In the genomic region with DNA sequence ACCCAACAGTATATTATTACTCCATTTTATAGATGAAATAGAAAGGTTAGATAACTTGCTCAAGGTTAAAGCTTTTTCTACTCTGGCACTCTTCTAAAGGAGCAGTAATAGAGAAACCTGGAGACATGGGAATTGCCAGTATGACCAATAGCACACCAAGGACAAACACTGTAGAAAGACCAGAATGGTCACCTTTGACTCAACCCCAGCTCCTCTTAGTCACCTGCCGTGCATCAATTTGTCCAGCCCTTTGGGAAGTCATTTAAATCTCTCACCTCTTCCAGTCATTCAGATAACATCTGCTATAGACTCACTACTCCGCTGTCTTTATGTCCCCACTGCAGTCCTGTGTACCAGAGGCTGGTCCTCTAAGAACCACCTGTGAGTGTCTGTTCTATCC, we compare ENCODE assay signal across 19 cellular contexts. TPM values are rescaled to one million over a fixed set of nuclear protein-coding genes. Genes with fewer than 3 reads are reported as not detected.
DNase-seq lines count a peak whose midpoint lies in the region; ATAC-seq and TF ChIP-seq lines count a peak whose summit lies in the region.
"Had no signal": no experiment of that assay in that cellular context is flagged by ENCODE, and none has a peak within 500 bp of the region (broad histone marks: within the 10 kb centered on the region; RNA-seq: fewer than 3 reads in every experiment).

No MANE protein-coding gene starts in this region.

- H3K27ac ChIP-seq in PC-9 (0 out of 2 replicates have a peak overlapping the region, but pooled peaks have one; percentile 20), spleen (peak overlapping the region in 7 of 8 donors; percentile 9 to 68 (median 53))
- H3K27ac ChIP-seq in CD8-positive, alpha-beta T cell (ENCODE audit: low read depth, low read length), result no peak overlapping the region
- H3K27ac ChIP-seq: GM23248 had no signal

- H3K27me3 ChIP-seq in Caco-2 (replicated peaks; ENCODE audit: control insufficient read depth, insufficient read depth, low read length), result no peaks in the 10 kb centered on the region
- no peaks in the 10 kb centered on the region for H3K27me3 ChIP-seq in PC-9 (ENCODE audit: insufficient read depth, low read depth)
- H3K27me3 ChIP-seq in spleen (replicated peaks in 1 of 7), result no peaks in the 10 kb centered on the region
- H3K27me3 ChIP-seq in CD8-positive, alpha-beta T cell (ENCODE audit: insufficient read depth, low read length), result no peaks in the 10 kb centered on the region

- ATAC-seq in CD8-positive, alpha-beta T cell, result no peak

- TF ChIP-seq CTCF in Caco-2 (IDR thresholded peaks at IDR 0.05; ENCODE audit: insufficient read depth in 1 of 2, low read depth in 1 of 2, low read length in 1 of 2, severe bottlenecking in 1 of 2, unreplicated experiment in 1 of 2) (no peak), PC-9 (conservative IDR thresholded peaks at IDR 0.05) (no peak), glutamatergic neuron (IDR thresholded peaks at IDR 0.05; ENCODE audit: partially characterized antibody, unreplicated experiment) (no peak), spleen (IDR thresholded peaks at IDR 0.05 in 8 of 11, conservative IDR thresholded peaks at IDR 0.05 in 3 of 11) (no peak)
- no peak for TF ChIP-seq CTCF in CD8-positive, alpha-beta T cell (IDR thresholded peaks at IDR 0.05)

- H3K4me1 Mint-ChIP-seq in Caco-2 (ENCODE audit: low read depth, unreplicated experiment), result peaks cover 19% of the 10 kb centered on the region
- H3K4me1 Mint-ChIP-seq in glutamatergic neuron (ENCODE audit: low read depth, unreplicated experiment), result peaks cover 56% of the 10 kb centered on the region
- peaks cover 4% of the 10 kb centered on the region for H3K4me1 Mint-ChIP-seq in CD8-positive, alpha-beta T cell (ENCODE audit: low read depth)

- BruUV-seq in Caco-2 (replicated peaks; lab: Mats Ljungman, UMichigan), result no TSS peak
- no TSS peak for BruUV-seq in PC-9 (replicated peaks; lab: Mats Ljungman, UMichigan)

- H3K36me3 ChIP-seq in Caco-2 (ENCODE audit: control insufficient read depth, insufficient read depth, low read length) (no peaks in the 10 kb centered on the region), PC-9 (ENCODE audit: low read depth) (no peaks in the 10 kb centered on the region), spleen (no peaks in the 10 kb centered on the region)
- H3K36me3 ChIP-seq in CD8-positive, alpha-beta T cell (ENCODE audit: insufficient read depth, low read length), result no peaks in the 10 kb centered on the region
- H3K36me3 ChIP-seq: HAP-1 had no signal

- 92 to 98% (median 96%) methylated on average over 2 of the region's 2 CpGs for WGBS in spleen, 5 donors

- CTCF ChIA-PET in Caco-2 (lab: Charles Lee) (no interaction called here), PC-9 (lab: Charles Lee) (no interaction called here)
- CTCF ChIA-PET in CD8-positive, alpha-beta T cell (lab: Charles Lee), result interaction anchor here (1.6 kb wide), 1 partner anchor 9 kb away, joined by 9 read pairs; no protein-coding TSS in a partner anchor

- H3K27me3 Mint-ChIP-seq in Caco-2 (ENCODE audit: insufficient read depth, unreplicated experiment) (no peaks in the 10 kb centered on the region), glutamatergic neuron (ENCODE audit: unreplicated experiment) (no peaks in the 10 kb centered on the region)
- H3K27me3 Mint-ChIP-seq in CD8-positive, alpha-beta T cell (ENCODE audit: low read depth), result no peaks in the 10 kb centered on the region

- no peaks in the 10 kb centered on the region for H3K36me3 Mint-ChIP-seq in Caco-2 (ENCODE audit: insufficient read depth, unreplicated experiment)
- no peaks in the 10 kb centered on the region for H3K36me3 Mint-ChIP-seq in glutamatergic neuron (ENCODE audit: unreplicated experiment)
- no peaks in the 10 kb centered on the region for H3K36me3 Mint-ChIP-seq in CD8-positive, alpha-beta T cell

- POLR2A ChIA-PET in Caco-2 (lab: Charles Lee), result no interaction called here
- POLR2A ChIA-PET in PC-9 (lab: Charles Lee; ENCODE audit: unreplicated experiment), result interaction anchor here (0.5 kb wide), 1 partner anchor 173 kb away, joined by 3 read pairs; no protein-coding TSS in a partner anchor
- POLR2A ChIA-PET in CD8-positive, alpha-beta T cell (lab: Charles Lee), result no interaction called here

- H3K4me3 ChIP-seq in Caco-2 (ENCODE audit: low read depth, low read length) (no peak overlapping the region), PC-9 (no peak overlapping the region), spleen (no peak overlapping the region)
- H3K4me3 ChIP-seq in CD8-positive, alpha-beta T cell (ENCODE audit: low read depth, low read length), result no peak overlapping the region
- H3K4me3 ChIP-seq: GM23248, HAP-1 had no signal

- no peak overlapping the region for H2AFZ ChIP-seq in PC-9
- H2AFZ ChIP-seq: GM23248 had no signal

- peaks cover 20% of the 10 kb centered on the region; the same call in 1 of the 2 replicates for H3K4me1 ChIP-seq in Caco-2
- peaks cover 35% of the 10 kb centered on the region for H3K4me1 ChIP-seq in PC-9 (replicated peaks; ENCODE audit: insufficient read depth)
- H3K4me1 ChIP-seq in spleen, result peaks cover 14 to 93% (median 43%) of the 10 kb centered on the region in 6 donors
- no peaks in the 10 kb centered on the region for H3K4me1 ChIP-seq in CD8-positive, alpha-beta T cell (ENCODE audit: insufficient read depth, low read length)

- H3K9me3 Mint-ChIP-seq in Caco-2 (ENCODE audit: unreplicated experiment), result no peaks in the 10 kb centered on the region
- H3K9me3 Mint-ChIP-seq in glutamatergic neuron (ENCODE audit: unreplicated experiment), result no peaks in the 10 kb centered on the region
- H3K9me3 Mint-ChIP-seq in CD8-positive, alpha-beta T cell, result no peaks in the 10 kb centered on the region

- H3K4me3 Mint-ChIP-seq in Caco-2 (ENCODE audit: unreplicated experiment) (no peak overlapping the region), glutamatergic neuron (ENCODE audit: unreplicated experiment) (no peak overlapping the region)
- H3K4me3 Mint-ChIP-seq in CD8-positive, alpha-beta T cell, result no peak overlapping the region

- H3K4me2 ChIP-seq in PC-9, result peak overlapping the region; percentile 8; the same call in 1 of the 2 replicates
- H3K4me2 ChIP-seq: SK-N-SH had no signal

- intact Hi-C loops in Caco-2 (cut with micrococcal nuclease; ENCODE audit: unreplicated experiment), result no loop called here
- intact Hi-C loops in PC-9 (cut with micrococcal nuclease; ENCODE audit: unreplicated experiment), result no loop called here
- intact Hi-C loops in spleen (cut with DNase I; ENCODE audit: low total_unique reads), result no loop called here
- intact Hi-C loops in CD8-positive, alpha-beta T cell (cut with DNase I, micrococcal nuclease), result no loop called here

- DNase-seq in Caco-2 (no peak), PC-9 (peak in 1 of 2 experiments; percentile 76), glutamatergic neuron (no peak), spleen (no peak), NCI-H1930 (lab: John Stamatoyannopoulos, UW) (no peak), NCI-H510A treated with DMSO at 0.1 percent for 48 hours (lab: John Stamatoyannopoulos, UW) (no peak)
- DNase-seq in CD8-positive, alpha-beta T cell, result no peak
- DNase-seq: GM23248, NCI-H1694 treated with DMSO at 0.1 percent for 48 hours, NCI-H2107, NCI-H2227 treated with DMSO at 0.1 percent for 48 hours, NCI-H524, NCI-H82, OCI-M1, RPMI8226, SHP77 treated with DMSO at 0.1 percent for 48 hours, SK-N-SH had no signal

- H3F3A ChIP-seq in PC-9 (ENCODE audit: insufficient read depth, low read depth), result 0 out of 2 replicates have a peak, but pooled peaks cover 5% of the 10 kb centered on the region

- no peaks in the 10 kb centered on the region for H3K79me2 ChIP-seq in PC-9 (ENCODE audit: low read depth)

- no peaks in the 10 kb centered on the region for H3K9me2 ChIP-seq in PC-9 (ENCODE audit: insufficient read depth)
- H3K9me2 ChIP-seq: SK-N-SH had no signal

- TF ChIP-seq POLR2A in spleen (IDR thresholded peaks at IDR 0.05), result no peak

- no peaks in the 10 kb centered on the region for H3K9me3 ChIP-seq in Caco-2
- H3K9me3 ChIP-seq in PC-9 (ENCODE audit: insufficient read depth, low read depth), result no peaks in the 10 kb centered on the region
- H3K9me3 ChIP-seq in spleen, result no peaks in the 10 kb centered on the region
- no peaks in the 10 kb centered on the region for H3K9me3 ChIP-seq in CD8-positive, alpha-beta T cell (ENCODE audit: low read length)
- H3K9me3 ChIP-seq: HAP-1, SK-N-SH had no signal

- no peaks in the 10 kb centered on the region for H4K20me1 ChIP-seq in PC-9 (ENCODE audit: insufficient read depth)

- H3K27ac Mint-ChIP-seq in Caco-2 (ENCODE audit: unreplicated experiment), result peak overlapping the region; percentile 56
- peak overlapping the region; percentile 57 for H3K27ac Mint-ChIP-seq in glutamatergic neuron (ENCODE audit: unreplicated experiment)
- no peak overlapping the region for H3K27ac Mint-ChIP-seq in CD8-positive, alpha-beta T cell

RNA-seq across cellular contexts. Expression of a gene that starts 23.9 kb away (rescaled TPM):
- 16.9 and 23.7 TPM in 2 replicates for total RNA-seq in Caco-2 (2022)
- 11.0 and 17.5 TPM in 2 replicates for total RNA-seq in PC-9 (2021)
- 129 TPM for total RNA-seq in glutamatergic neuron (ENCODE audit: unreplicated experiment)
- total RNA-seq in spleen, result 1 to 10 TPM in 3 of 7 donors, under 1 TPM in 4; 0.65 to 4.0 (median 0.97) TPM
- under 1 TPM; 0.28 to 0.58 (median 0.32) TPM for polyA plus RNA-seq in spleen
- total RNA-seq in CD8-positive, alpha-beta T cell, result not detected
- polyA plus RNA-seq: CD14-positive monocyte had no signal
